Comparison of ENCODE assay signal across 10 cellular contexts in the genomic region with DNA sequence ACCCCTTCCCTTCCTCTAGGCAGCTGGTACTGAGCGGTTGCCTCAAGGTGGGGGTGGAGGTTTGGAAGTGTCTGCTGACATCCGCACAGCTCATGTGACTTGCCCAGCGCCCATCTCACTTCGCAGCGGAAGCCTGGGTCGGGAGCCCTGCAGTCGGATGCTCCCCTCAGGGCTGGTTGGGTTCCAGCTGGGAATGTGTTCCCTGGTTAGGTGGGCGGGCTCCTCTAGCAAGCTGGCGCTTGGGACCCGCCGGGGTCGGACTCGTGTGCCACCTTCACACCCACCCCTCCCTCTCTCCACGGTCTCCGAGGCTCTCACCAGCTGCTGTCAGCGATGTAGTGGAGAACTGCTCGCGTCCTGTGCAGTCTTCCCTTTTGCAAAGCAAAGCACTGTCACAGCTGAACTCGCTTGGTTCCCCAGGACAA. TPM values are rescaled to one million over a fixed set of nuclear protein-coding genes. Genes with fewer than 3 reads are reported as not detected.
DNase-seq lines count a peak whose midpoint lies in the region; ATAC-seq, FAIRE-seq and TF ChIP-seq lines count a peak whose summit lies in the region.
"Had no signal": no experiment of that assay in that cellular context is flagged by ENCODE, and none has a peak within 500 bp of the region (broad histone marks: within the 10 kb centered on the region; RNA-seq: fewer than 3 reads in every experiment).

No MANE protein-coding gene starts in this region.

- TF ChIP-seq CTCF in foreskin keratinocyte (conservative IDR thresholded peaks at IDR 0.05), result peak; percentile 2

- H3K4me1 ChIP-seq in foreskin keratinocyte, result peaks cover 3% of the 10 kb centered on the region

- ATAC-seq in foreskin keratinocyte, result no peak
- ATAC-seq in stimulated activated effector memory CD8-positive, alpha-beta T cell treated with anti-CD3 and anti-CD28 coated beads, Interleukin-12 subunit alpha, Interleukin-12 subunit beta, amount 100 ng/mL, for 72 hours, result peak; percentile 79
- ATAC-seq: A549 had no signal

- no peaks in the 10 kb centered on the region for H3K27me3 ChIP-seq in foreskin keratinocyte

- no peak for FAIRE-seq in RCC 7860 (lab: Jason Lieb, UNC)
- FAIRE-seq: A549 had no signal

- H3K36me3 Mint-ChIP-seq in stimulated activated effector memory CD8-positive, alpha-beta T cell treated with anti-CD3 and anti-CD28 coated beads, Interleukin-12 subunit alpha, Interleukin-12 subunit beta, amount 100 ng/mL, for 72 hours, result no peaks in the 10 kb centered on the region

- no peaks in the 10 kb centered on the region for H3K9me3 Mint-ChIP-seq in stimulated activated effector memory CD8-positive, alpha-beta T cell treated with anti-CD3 and anti-CD28 coated beads, Interleukin-12 subunit alpha, Interleukin-12 subunit beta, amount 100 ng/mL, for 72 hours
- H3K9me3 Mint-ChIP-seq: stimulated activated naive CD8-positive, alpha-beta T cell treated with anti-CD3 and anti-CD28 coated beads, Interleukin-15, Interleukin-2, amounts not matched to agents 100 ng/mL and 50 ng/mL, for 24 hours had no signal

- H3K27ac ChIP-seq in foreskin keratinocyte, result no peak overlapping the region
- H3K27ac ChIP-seq: A549 had no signal

- DNase-seq in NCI-H146 (lab: John Stamatoyannopoulos, UW) (peak; percentile 49), NCI-H146 treated with DMSO at 0.1 percent for 48 hours (lab: John Stamatoyannopoulos, UW; ENCODE audit: unreplicated experiment) (no peak), foreskin keratinocyte (no peak), AG08396 (ENCODE audit: low spot score) (no peak), RCC 7860 (ENCODE audit: low spot score) (no peak)
- DNase-seq in activated CD4-positive, alpha-beta T cell treated with anti-CD3 and anti-CD28 coated beads, Interleukin-2, amount 50 U/mL, for 1 hour, result peak; percentile 43
- DNase-seq in stimulated activated effector memory CD8-positive, alpha-beta T cell treated with anti-CD3 and anti-CD28 coated beads, Interleukin-12 subunit alpha, Interleukin-12 subunit beta, amount 100 ng/mL, for 72 hours (ENCODE audit: low spot score in 2 of 2), result no peak
- DNase-seq in NK-92 treated with Interleukin-12 subunit alpha and Interleukin-12 subunit beta, amount 100 ng/mL, for 24 hours (lab: John Stamatoyannopoulos, UW), result no peak

- H3K4me3 Mint-ChIP-seq in stimulated activated effector memory CD8-positive, alpha-beta T cell treated with anti-CD3 and anti-CD28 coated beads, Interleukin-12 subunit alpha, Interleukin-12 subunit beta, amount 100 ng/mL, for 72 hours, result peak overlapping the region; percentile 58
- H3K4me3 Mint-ChIP-seq: stimulated activated naive CD8-positive, alpha-beta T cell treated with anti-CD3 and anti-CD28 coated beads, Interleukin-15, Interleukin-2, amounts not matched to agents 100 ng/mL and 50 ng/mL, for 24 hours had no signal

- peak overlapping the region; percentile 93 for H3K27ac Mint-ChIP-seq in stimulated activated effector memory CD8-positive, alpha-beta T cell treated with anti-CD3 and anti-CD28 coated beads, Interleukin-12 subunit alpha, Interleukin-12 subunit beta, amount 100 ng/mL, for 72 hours

- H3K4me1 Mint-ChIP-seq in stimulated activated effector memory CD8-positive, alpha-beta T cell treated with anti-CD3 and anti-CD28 coated beads, Interleukin-12 subunit alpha, Interleukin-12 subunit beta, amount 100 ng/mL, for 72 hours, result peaks cover 69% of the 10 kb centered on the region

RNA-seq across cellular contexts. Expression of a gene that starts 10.2 kb away (rescaled TPM):
- 20.9 and 21.8 TPM in 2 replicates for total RNA-seq in foreskin keratinocyte
- 16.6 and 17.5 TPM in 2 replicates for polyA plus RNA-seq in foreskin keratinocyte

RNA-seq across cellular contexts. Expression of a gene that starts 24.2 kb away (rescaled TPM):
- 34.9 and 37.8 TPM in 2 replicates for total RNA-seq in foreskin keratinocyte
- polyA plus RNA-seq in foreskin keratinocyte, result 63.9 and 70.8 TPM in 2 replicates

RNA-seq across cellular contexts. Expression of a gene that starts 26.9 kb away (rescaled TPM):
- 2.5 TPM in 2 replicates for total RNA-seq in foreskin keratinocyte
- 5.5 and 5.8 TPM in 2 replicates for polyA plus RNA-seq in foreskin keratinocyte

RNA-seq across cellular contexts. Expression of a gene that starts 57.6 kb away (rescaled TPM):
- 0.04 and 0.07 TPM in 2 replicates for total RNA-seq in foreskin keratinocyte
- 0.03 TPM in 2 replicates for polyA plus RNA-seq in foreskin keratinocyte

Comparison
In these comparisons a context has a peak if more than half of its experiments do, and no peak if none do; other contexts are left out.
1. DNase-seq: peak in NCI-H146 (single experiment) and activated CD4-positive, alpha-beta T cell treated with anti-CD3 and anti-CD28 coated beads, Interleukin-2, amount 50 U/mL, for 1 hour (single experiment); none in NCI-H146 treated with DMSO at 0.1 percent for 48 hours (single experiment), foreskin keratinocyte (0 of 2), stimulated activated effector memory CD8-positive, alpha-beta T cell treated with anti-CD3 and anti-CD28 coated beads, Interleukin-12 subunit alpha, Interleukin-12 subunit beta, amount 100 ng/mL, for 72 hours (0 of 2), NK-92 treated with Interleukin-12 subunit alpha and Interleukin-12 subunit beta, amount 100 ng/mL, for 24 hours (single experiment), AG08396 (single experiment) and RCC 7860 (single experiment).